Comparison of ENCODE assay signal across 8 cellular contexts in genomic region chr13:97344250-97345175, GRCh38.
A peak's percentile ranks its signal among the peaks of the same experiment; 100 is the strongest.
DNase-seq lines count a peak whose midpoint lies in the region; ATAC-seq and TF ChIP-seq lines count a peak whose summit lies in the region.

No MANE protein-coding gene starts in this region.

- H3K9me3 Mint-ChIP-seq in activated T-helper 17 cell treated with anti-CD3 and anti-CD28 coated beads, Interleukin-2, amount 50 U/mL, for 72 hours: no peaks in the 10 kb centered on the region

- TF ChIP-seq CTCF in C4-2B (conservative IDR thresholded peaks at IDR 0.05): peak; percentile 82
- peak; percentile 85 for TF ChIP-seq CTCF in foreskin keratinocyte (conservative IDR thresholded peaks at IDR 0.05)
- TF ChIP-seq CTCF in osteoblast (IDR thresholded peaks at IDR 0.05; ENCODE audit: extremely low read depth, low read depth, low read length): peak; percentile 80

- peaks cover 3% of the 10 kb centered on the region for H4K20me1 ChIP-seq in osteoblast (ENCODE audit: insufficient read depth, low read length)

- H2AFZ ChIP-seq in osteoblast (ENCODE audit: low read length): no peak overlapping the region

- no peaks in the 10 kb centered on the region for H3K9me3 ChIP-seq in osteoblast (ENCODE audit: low read depth, low read length)

- no peak overlapping the region for H3K4me2 ChIP-seq in osteoblast (ENCODE audit: insufficient read depth, low read length)

- H3K27me3 Mint-ChIP-seq in activated T-helper 17 cell treated with anti-CD3 and anti-CD28 coated beads, Interleukin-2, amount 50 U/mL, for 72 hours: no peaks in the 10 kb centered on the region

- H3K4me1 Mint-ChIP-seq in activated T-helper 17 cell treated with anti-CD3 and anti-CD28 coated beads, Interleukin-2, amount 50 U/mL, for 72 hours: peaks cover 9% of the 10 kb centered on the region

- H3K27ac Mint-ChIP-seq in activated T-helper 17 cell treated with anti-CD3 and anti-CD28 coated beads, Interleukin-2, amount 50 U/mL, for 72 hours: no peak overlapping the region

- no peak overlapping the region for H3K27ac ChIP-seq in C4-2B
- no peak overlapping the region for H3K27ac ChIP-seq in foreskin keratinocyte
- H3K27ac ChIP-seq in osteoblast (ENCODE audit: low read depth, low read length): no peak overlapping the region

- H3K27me3 ChIP-seq in foreskin keratinocyte: no peaks in the 10 kb centered on the region
- H3K27me3 ChIP-seq in osteoblast (ENCODE audit: insufficient read depth, low read length): no peaks in the 10 kb centered on the region

- no peak overlapping the region for H3K4me3 Mint-ChIP-seq in activated T-helper 17 cell treated with anti-CD3 and anti-CD28 coated beads, Interleukin-2, amount 50 U/mL, for 72 hours

- H3K4me3 ChIP-seq in osteoblast (ENCODE audit: insufficient read depth, low read length): no peak overlapping the region

- H3K4me1 ChIP-seq in foreskin keratinocyte (no peaks in the 10 kb centered on the region), osteoblast (ENCODE audit: insufficient read depth, low read length) (peaks cover under 1% of the 10 kb centered on the region)

- ATAC-seq in GM18868 (IDR thresholded peaks at IDR 0.05; ENCODE audit: unreplicated experiment): peak; percentile 81
- ATAC-seq in HG03196 (IDR thresholded peaks at IDR 0.05; ENCODE audit: unreplicated experiment): peak; percentile 57
- ATAC-seq in activated T-helper 17 cell treated with anti-CD3 and anti-CD28 coated beads, Interleukin-2, amount 50 U/mL, for 72 hours (replicated peaks): peak; percentile 63
- peak; percentile 76 for ATAC-seq in foreskin keratinocyte

- H3K36me3 ChIP-seq in osteoblast (ENCODE audit: insufficient read depth, low read length): peaks cover 27% of the 10 kb centered on the region

- DNase-seq in NCI-H774 (lab: John Stamatoyannopoulos, UW) (peak; percentile 32), foreskin keratinocyte (peak in 1 of 2 donors; percentile 50), osteoblast (ENCODE audit: insufficient read length, low spot score, missing footprints) (peak; percentile 91), NCI-H1048 (lab: John Stamatoyannopoulos, UW) (no peak)

- H3K36me3 Mint-ChIP-seq in activated T-helper 17 cell treated with anti-CD3 and anti-CD28 coated beads, Interleukin-2, amount 50 U/mL, for 72 hours (ENCODE audit: low read depth): peaks cover 62% of the 10 kb centered on the region

- H3K79me2 ChIP-seq in osteoblast (ENCODE audit: insufficient read depth, low read length): no peaks in the 10 kb centered on the region
